ENCODE assay signal across 14 cellular contexts in genomic region chr6:136752554-136752953, GRCh38. TPM values are rescaled to one million over a fixed set of nuclear protein-coding genes. Genes with fewer than 3 reads are reported as not detected.
DNase-seq lines count a peak whose midpoint lies in the region; ATAC-seq and TF ChIP-seq lines count a peak whose summit lies in the region.
"Had no signal": no experiment of that assay in that cellular context is flagged by ENCODE, and none has a peak within 500 bp of the region (broad histone marks: within the 10 kb centered on the region; RNA-seq: fewer than 3 reads in every experiment).

No MANE protein-coding gene starts in this region.

- TF ChIP-seq CTCF in right lobe of liver (IDR thresholded peaks at IDR 0.05) (no peak), foreskin keratinocyte (conservative IDR thresholded peaks at IDR 0.05) (no peak), omental fat pad (IDR thresholded peaks at IDR 0.05) (no peak)

- ATAC-seq in GM18867 (IDR thresholded peaks at IDR 0.05; ENCODE audit: unreplicated experiment) (peak; percentile 32), right lobe of liver (peak; percentile 83 to 90 (median 90)), HG02642 (IDR thresholded peaks at IDR 0.05; ENCODE audit: poor library complexity, unreplicated experiment) (no peak), foreskin keratinocyte (no peak), HG03469 (IDR thresholded peaks at IDR 0.05; ENCODE audit: unreplicated experiment) (no peak), omental fat pad (ENCODE audit: low FRiP score) (no peak)

- H3K4me1 Mint-ChIP-seq in activated T-helper 1 cell treated with anti-CD3 and anti-CD28 coated beads, Interleukin-12 subunit alpha, Interleukin-12 subunit beta, Interleukin-2, Interleukin-4 antibody, amounts not matched to agents 30 ng/mL and 10 ng/mL and 1 ng/mL, durations not matched to agents 14 hours and 24 hours and 36 hours (ENCODE audit: low read depth), result peaks cover 92% of the 10 kb centered on the region

- no peak for TF ChIP-seq POLR2A in right lobe of liver (IDR thresholded peaks at IDR 0.05)

- H3K27me3 ChIP-seq in BLaER1 treated with 17β-estradiol and CSF1 and Interleukin-3, amounts not matched to agents 10 nM and 100 nM, result no peaks in the 10 kb centered on the region
- H3K27me3 ChIP-seq in right lobe of liver (no peaks in the 10 kb centered on the region), foreskin keratinocyte (no peaks in the 10 kb centered on the region)
- H3K27me3 ChIP-seq: pancreas had no signal

- H3K27ac Mint-ChIP-seq in activated T-helper 1 cell treated with anti-CD3 and anti-CD28 coated beads, Interleukin-12 subunit alpha, Interleukin-12 subunit beta, Interleukin-2, Interleukin-4 antibody, amounts not matched to agents 30 ng/mL and 10 ng/mL and 1 ng/mL, durations not matched to agents 14 hours and 24 hours and 36 hours, result peak overlapping the region; percentile 87

- H3K9me3 ChIP-seq in BLaER1 treated with 17β-estradiol and CSF1 and Interleukin-3, amounts not matched to agents 10 nM and 100 nM (replicated peaks in 1 of 11), result no peaks in the 10 kb centered on the region
- H3K9me3 ChIP-seq in right lobe of liver, result no peaks in the 10 kb centered on the region
- H3K9me3 ChIP-seq: pancreas had no signal

- no peak overlapping the region for H3K4me3 ChIP-seq in BLaER1 treated with 17β-estradiol and CSF1 and Interleukin-3, amounts not matched to agents 10 nM and 100 nM
- no peak overlapping the region for H3K4me3 ChIP-seq in right lobe of liver
- H3K4me3 ChIP-seq: pancreas had no signal

- H3K4me1 ChIP-seq in BLaER1 treated with 17β-estradiol and CSF1 and Interleukin-3, amounts not matched to agents 10 nM and 100 nM, result peaks cover 20 to 66% (median 35%) of the 10 kb centered on the region in 10 experiments
- peaks cover 0 to 17% (median 3%) of the 10 kb centered on the region in 4 donors for H3K4me1 ChIP-seq in right lobe of liver
- no peaks in the 10 kb centered on the region for H3K4me1 ChIP-seq in foreskin keratinocyte

- H3K27me3 Mint-ChIP-seq in activated T-helper 1 cell treated with anti-CD3 and anti-CD28 coated beads, Interleukin-12 subunit alpha, Interleukin-12 subunit beta, Interleukin-2, Interleukin-4 antibody, amounts not matched to agents 30 ng/mL and 10 ng/mL and 1 ng/mL, durations not matched to agents 14 hours and 24 hours and 36 hours (ENCODE audit: insufficient read depth), result no peaks in the 10 kb centered on the region

- H3K27ac ChIP-seq in BLaER1 treated with 17β-estradiol and CSF1 and Interleukin-3, amounts not matched to agents 10 nM and 100 nM, result peak overlapping the region in 5 of 11 experiments; percentile 45 to 66 (median 64); a peak in 8 of 22 replicates
- H3K27ac ChIP-seq in right lobe of liver, result no peak overlapping the region
- H3K27ac ChIP-seq in foreskin keratinocyte, result no peak overlapping the region
- H3K27ac ChIP-seq: C4-2B had no signal

- DNase-seq in activated T-helper 1 cell treated with anti-CD3 and anti-CD28 coated beads, Interleukin-12 subunit alpha, Interleukin-12 subunit beta, Interleukin-2, Interleukin-4 antibody, amounts not matched to agents 30 ng/mL and 10 ng/mL and 1 ng/mL, durations not matched to agents 14 hours and 24 hours and 36 hours (ENCODE audit: low spot score), result no peak
- DNase-seq in right lobe of liver, result peak in 2 of 3 donors; percentile 30 to 63
- DNase-seq in foreskin keratinocyte, result no peak
- no peak for DNase-seq in omental fat pad (ENCODE audit: low spot score)
- DNase-seq: GDM1; NCI-H2171 treated with DMSO at 0.1 percent for 48 hours; pancreas; stimulated activated CD4-positive, alpha-beta T cell treated with anti-CD3 and anti-CD28 coated beads, Interleukin-2, amount 100 ng/mL, for 48 hours; SW 1271 had no signal

- peak overlapping the region in 1 of 11 experiments; percentile 54; a peak in 1 of 22 replicates for H3K9ac ChIP-seq in BLaER1 treated with 17β-estradiol and CSF1 and Interleukin-3, amounts not matched to agents 10 nM and 100 nM

- intact Hi-C loops in activated T-helper 1 cell treated with anti-CD3 and anti-CD28 coated beads, Interleukin-12 subunit alpha, Interleukin-12 subunit beta, Interleukin-2, Interleukin-4 antibody, amounts not matched to agents 30 ng/mL and 10 ng/mL and 1 ng/mL, durations not matched to agents 14 hours and 24 hours and 36 hours (cut with micrococcal nuclease), result loop anchor here (5.0 kb wide), 1 partner anchor 465 kb away; the partner anchor contains the start of gene IFNGR1
- intact Hi-C loops in right lobe of liver (cut with DNase I), result no loop called here

- peaks cover 0 to 32% (median 0%) of the 10 kb centered on the region in 11 experiments; a peak in 3 of 22 replicates for H3K36me3 ChIP-seq in BLaER1 treated with 17β-estradiol and CSF1 and Interleukin-3, amounts not matched to agents 10 nM and 100 nM
- no peaks in the 10 kb centered on the region for H3K36me3 ChIP-seq in right lobe of liver
- H3K36me3 ChIP-seq: pancreas had no signal

- peak overlapping the region; percentile 75 for H3K4me3 Mint-ChIP-seq in activated T-helper 1 cell treated with anti-CD3 and anti-CD28 coated beads, Interleukin-12 subunit alpha, Interleukin-12 subunit beta, Interleukin-2, Interleukin-4 antibody, amounts not matched to agents 30 ng/mL and 10 ng/mL and 1 ng/mL, durations not matched to agents 14 hours and 24 hours and 36 hours

- peak overlapping the region; percentile 2 to 92 (median 58); a peak in 18 of 22 replicates for H3K4me2 ChIP-seq in BLaER1 treated with 17β-estradiol and CSF1 and Interleukin-3, amounts not matched to agents 10 nM and 100 nM

- peaks cover 16% of the 10 kb centered on the region for H3K36me3 Mint-ChIP-seq in activated T-helper 1 cell treated with anti-CD3 and anti-CD28 coated beads, Interleukin-12 subunit alpha, Interleukin-12 subunit beta, Interleukin-2, Interleukin-4 antibody, amounts not matched to agents 30 ng/mL and 10 ng/mL and 1 ng/mL, durations not matched to agents 14 hours and 24 hours and 36 hours (ENCODE audit: low read depth)

- H4K20me1 ChIP-seq in BLaER1 treated with 17β-estradiol and CSF1 and Interleukin-3, amounts not matched to agents 10 nM and 100 nM, result peaks cover 0 to 95% (median 0%) of the 10 kb centered on the region in 11 experiments; a peak in 4 of 22 replicates

- 57% methylated on average over 6 of the region's 7 CpGs for WGBS in right lobe of liver (ENCODE audit: insufficient coverage, low coverage, low lambda C conversion rate, missing lambda C conversion rate)

- H3K9me3 Mint-ChIP-seq in activated T-helper 1 cell treated with anti-CD3 and anti-CD28 coated beads, Interleukin-12 subunit alpha, Interleukin-12 subunit beta, Interleukin-2, Interleukin-4 antibody, amounts not matched to agents 30 ng/mL and 10 ng/mL and 1 ng/mL, durations not matched to agents 14 hours and 24 hours and 36 hours, result no peaks in the 10 kb centered on the region

RNA-seq across cellular contexts. Expression of gene MAP3K5, which starts 39.7 kb away (rescaled TPM):
- total RNA-seq in activated T-helper 1 cell treated with anti-CD3 and anti-CD28 coated beads, Interleukin-12 subunit alpha, Interleukin-12 subunit beta, Interleukin-2, Interleukin-4 antibody, amounts not matched to agents 30 ng/mL and 10 ng/mL and 1 ng/mL, durations not matched to agents 14 hours and 24 hours and 36 hours, result 12.2 and 13.4 TPM in 2 replicates
- total RNA-seq in right lobe of liver, result 10 to 100 TPM in 1 of 6 experiments, 1 to 10 TPM in 5; 5.0 to 10.4 (median 6.9) TPM
- total RNA-seq in foreskin keratinocyte, result 4.1 and 4.5 TPM in 2 replicates
- 0.92 and 1.1 TPM in 2 replicates for polyA plus RNA-seq in foreskin keratinocyte
- 10 to 100 TPM; 31.4 to 53.0 (median 47.2) TPM for total RNA-seq in omental fat pad

Comparison
In these comparisons a context has a peak if more than half of its experiments do, and no peak if none do; other contexts are left out.
1. ATAC-seq: peak in GM18867 (single experiment) and right lobe of liver (4 of 4); none in HG02642 (single experiment), foreskin keratinocyte (single experiment), HG03469 (single experiment) and omental fat pad (single experiment).
2. DNase-seq: peak in right lobe of liver (2 of 3); none in activated T-helper 1 cell treated with anti-CD3 and anti-CD28 coated beads, Interleukin-12 subunit alpha, Interleukin-12 subunit beta, Interleukin-2, Interleukin-4 antibody, amounts not matched to agents 30 ng/mL and 10 ng/mL and 1 ng/mL, durations not matched to agents 14 hours and 24 hours and 36 hours (single experiment), foreskin keratinocyte (0 of 2) and omental fat pad (single experiment).